ENCODE assay signal across 8 cellular contexts in the genomic region with DNA sequence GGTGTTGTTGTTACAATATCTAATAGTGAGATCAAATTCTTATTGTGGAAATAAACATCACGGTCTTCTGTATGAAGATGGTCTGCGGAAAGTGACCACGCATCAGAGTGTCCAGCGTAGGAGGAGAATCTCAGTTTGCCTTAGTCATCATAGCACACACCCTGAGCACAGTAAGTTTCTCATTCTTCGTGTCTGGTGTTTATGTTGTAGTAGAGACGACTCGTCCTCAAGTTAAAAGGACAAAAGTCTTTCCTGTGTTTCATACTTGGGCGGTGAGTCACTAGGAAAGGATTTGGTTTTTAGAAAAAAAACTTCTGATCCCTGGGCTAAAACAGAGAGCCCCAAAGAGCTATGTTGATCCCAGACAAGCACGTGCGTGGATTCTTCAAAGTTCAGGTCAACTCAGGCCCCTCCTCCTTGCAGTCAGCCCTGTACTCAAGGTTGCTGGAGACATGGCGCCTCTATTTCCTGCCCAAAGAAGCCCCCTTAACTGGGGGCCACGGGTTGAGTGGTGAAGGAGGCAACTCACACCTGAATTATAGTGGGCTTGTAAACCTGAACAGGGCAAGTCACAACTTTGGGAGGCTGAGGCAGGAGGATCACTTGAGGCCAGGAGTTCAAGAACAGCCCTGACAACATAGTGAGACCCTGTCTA.
DNase-seq lines count a peak whose midpoint lies in the region; ATAC-seq and TF ChIP-seq lines count a peak whose summit lies in the region.

No MANE protein-coding gene starts in this region.

- H3K27me3 ChIP-seq in Caco-2 (replicated peaks; ENCODE audit: control insufficient read depth, insufficient read depth, low read length): no peaks in the 10 kb centered on the region

- H3K27me3 Mint-ChIP-seq in Caco-2 (ENCODE audit: insufficient read depth, unreplicated experiment) (no peaks in the 10 kb centered on the region), neural crest cell (ENCODE audit: low read depth) (no peaks in the 10 kb centered on the region)

- H3K4me1 Mint-ChIP-seq in Caco-2 (ENCODE audit: low read depth, unreplicated experiment) (peaks cover 58% of the 10 kb centered on the region), neural crest cell (peaks cover 59% of the 10 kb centered on the region)

- no peak overlapping the region; the same call in 1 of the 2 replicates for H3K4me3 ChIP-seq in Caco-2 (ENCODE audit: low read depth, low read length)
- no peak overlapping the region for H3K4me3 ChIP-seq in epithelial cell of esophagus (ENCODE audit: low read length)

- DNase-seq in Caco-2: peak; percentile 89 to 92
- peak; percentile 26 for DNase-seq in NCI-H460 (ENCODE audit: extremely low read depth, low read depth)
- DNase-seq in epithelial cell of esophagus (ENCODE audit: low read depth): peak; percentile 76
- DNase-seq in neural crest cell (ENCODE audit: low read depth, low spot score): no peak
- DNase-seq in COLO668 (lab: John Stamatoyannopoulos, UW; ENCODE audit: unreplicated experiment): no peak
- DNase-seq in GOT3 (lab: John Stamatoyannopoulos, UW): no peak
- no peak for DNase-seq in DMS114 treated with DMSO at 0.1 percent for 48 hours (lab: John Stamatoyannopoulos, UW; ENCODE audit: unreplicated experiment)

- no peaks in the 10 kb centered on the region for H3K36me3 ChIP-seq in Caco-2 (ENCODE audit: control insufficient read depth, insufficient read depth, low read length)

- H3K4me3 Mint-ChIP-seq in Caco-2 (ENCODE audit: unreplicated experiment) (peak overlapping the region; percentile 73), neural crest cell (no peak overlapping the region)

- peaks cover 50% of the 10 kb centered on the region for H3K4me1 ChIP-seq in Caco-2

- H3K27ac Mint-ChIP-seq in Caco-2 (ENCODE audit: unreplicated experiment) (peak overlapping the region; percentile 100), neural crest cell (ENCODE audit: unreplicated experiment) (peak overlapping the region; percentile 46)

- ATAC-seq in HG03520 (IDR thresholded peaks at IDR 0.05; ENCODE audit: unreplicated experiment): no peak

- POLR2A ChIA-PET in Caco-2 (lab: Charles Lee): interaction anchor here (1.0 to 2.0 kb wide), 3 partner anchors 14 to 120 kb away, joined by 3 to 6 read pairs (median 4); no protein-coding TSS in a partner anchor

- TF ChIP-seq CTCF in Caco-2 (IDR thresholded peaks at IDR 0.05; ENCODE audit: insufficient read depth in 1 of 2, low read depth in 1 of 2, low read length in 1 of 2, severe bottlenecking in 1 of 2, unreplicated experiment in 1 of 2) (no peak), epithelial cell of esophagus (IDR thresholded peaks at IDR 0.05; ENCODE audit: insufficient read depth, low read depth, low read length, missing control alignments) (no peak), neural crest cell (conservative IDR thresholded peaks at IDR 0.05) (no peak)

- H3K9me3 Mint-ChIP-seq in Caco-2 (ENCODE audit: unreplicated experiment): peaks cover 7% of the 10 kb centered on the region
- peaks cover 2% of the 10 kb centered on the region for H3K9me3 Mint-ChIP-seq in neural crest cell

- CTCF ChIA-PET in Caco-2 (lab: Charles Lee): interaction anchor here (1.0 to 1.2 kb wide), 3 partner anchors 45 to 191 kb away, joined by 3 to 7 read pairs (median 5); no protein-coding TSS in a partner anchor

- intact Hi-C loops in Caco-2 (cut with micrococcal nuclease; ENCODE audit: unreplicated experiment): loop anchor here (1.0 to 5.0 kb wide), 4 partner anchors 35 to 171 kb away; partner anchors contain the start of gene ZFHX3

- H3K9me3 ChIP-seq in Caco-2: no peaks in the 10 kb centered on the region

- peaks cover 50% of the 10 kb centered on the region for H3K36me3 Mint-ChIP-seq in Caco-2 (ENCODE audit: insufficient read depth, unreplicated experiment)
- H3K36me3 Mint-ChIP-seq in neural crest cell (ENCODE audit: low read depth): peaks cover 5% of the 10 kb centered on the region

- BruUV-seq in Caco-2 (replicated peaks; lab: Mats Ljungman, UMichigan): no TSS peak

Comparison
In these comparisons a context has a peak if more than half of its experiments do, and no peak if none do; other contexts are left out.
1. DNase-seq: peak in Caco-2 (2 of 2), NCI-H460 (single experiment) and epithelial cell of esophagus (single experiment); none in neural crest cell (single experiment), COLO668 (single experiment), GOT3 (single experiment) and DMS114 treated with DMSO at 0.1 percent for 48 hours (single experiment).